1 cellular context compared by ENCODE assay signal in genomic region chr3:150371741-150372254, GRCh38.
TF ChIP-seq lines count a peak whose summit lies in the region.

No MANE protein-coding gene starts in this region.

TF ChIP-seq in K562, 482 proteins besides CTCF, POLR2A, EP300 and RAD21 (continued from another document):
- TF ChIP-seq JUN (IDR thresholded peaks at IDR 0.05; ENCODE audit: borderline replicate concordance, low read depth, low read length): peak; percentile 97
- no peak for TF ChIP-seq JUN (CRISPR knock-in tag; IDR thresholded peaks at IDR 0.05; ENCODE audit: borderline replicate concordance)
- no peak for TF ChIP-seq CBX1 (IDR thresholded peaks at IDR 0.05; ENCODE audit: low read depth)
- TF ChIP-seq GABPA (tag; conservative IDR thresholded peaks at IDR 0.05; ENCODE audit: low read depth): 0 out of 2 replicates have a peak, but pooled peaks have one; percentile 28
- TF ChIP-seq E2F4 (CRISPR knock-in tag; IDR thresholded peaks at IDR 0.05; ENCODE audit: low read depth): no peak
- TF ChIP-seq DPF2 (IDR thresholded peaks at IDR 0.05): peak; percentile 75
- TF ChIP-seq, protein P1, sequence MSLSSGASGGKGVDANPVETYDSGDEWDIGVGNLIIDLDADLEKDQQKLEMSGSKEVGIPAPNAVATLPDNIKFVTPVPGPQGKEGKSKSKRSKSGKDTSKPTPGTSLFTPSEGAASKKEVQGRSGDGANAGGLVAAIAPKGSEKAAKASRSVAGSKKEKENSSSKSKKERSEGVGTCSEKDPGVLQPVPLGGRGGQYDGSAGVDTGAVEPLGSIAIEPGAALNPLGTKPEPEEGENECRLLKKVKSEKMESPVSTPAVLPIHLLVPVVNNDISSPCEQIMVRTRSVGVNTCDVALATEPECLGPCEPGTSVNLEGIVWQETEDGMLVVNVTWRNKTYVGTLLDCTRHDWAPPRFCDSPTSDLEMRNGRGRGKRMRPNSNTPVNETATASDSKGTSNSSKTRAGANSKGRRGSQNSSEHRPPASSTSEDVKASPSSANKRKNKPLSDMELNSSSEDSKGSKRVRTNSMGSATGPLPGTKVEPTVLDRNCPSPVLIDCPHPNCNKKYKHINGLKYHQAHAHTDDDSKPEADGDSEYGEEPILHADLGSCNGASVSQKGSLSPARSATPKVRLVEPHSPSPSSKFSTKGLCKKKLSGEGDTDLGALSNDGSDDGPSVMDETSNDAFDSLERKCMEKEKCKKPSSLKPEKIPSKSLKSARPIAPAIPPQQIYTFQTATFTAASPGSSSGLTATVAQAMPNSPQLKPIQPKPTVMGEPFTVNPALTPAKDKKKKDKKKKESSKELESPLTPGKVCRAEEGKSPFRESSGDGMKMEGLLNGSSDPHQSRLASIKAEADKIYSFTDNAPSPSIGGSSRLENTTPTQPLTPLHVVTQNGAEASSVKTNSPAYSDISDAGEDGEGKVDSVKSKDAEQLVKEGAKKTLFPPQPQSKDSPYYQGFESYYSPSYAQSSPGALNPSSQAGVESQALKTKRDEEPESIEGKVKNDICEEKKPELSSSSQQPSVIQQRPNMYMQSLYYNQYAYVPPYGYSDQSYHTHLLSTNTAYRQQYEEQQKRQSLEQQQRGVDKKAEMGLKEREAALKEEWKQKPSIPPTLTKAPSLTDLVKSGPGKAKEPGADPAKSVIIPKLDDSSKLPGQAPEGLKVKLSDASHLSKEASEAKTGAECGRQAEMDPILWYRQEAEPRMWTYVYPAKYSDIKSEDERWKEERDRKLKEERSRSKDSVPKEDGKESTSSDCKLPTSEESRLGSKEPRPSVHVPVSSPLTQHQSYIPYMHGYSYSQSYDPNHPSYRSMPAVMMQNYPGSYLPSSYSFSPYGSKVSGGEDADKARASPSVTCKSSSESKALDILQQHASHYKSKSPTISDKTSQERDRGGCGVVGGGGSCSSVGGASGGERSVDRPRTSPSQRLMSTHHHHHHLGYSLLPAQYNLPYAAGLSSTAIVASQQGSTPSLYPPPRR (CRISPR knock-in tag; IDR thresholded peaks at IDR 0.05; ENCODE audit: borderline replicate concordance): no peak
- TF ChIP-seq, protein P2, sequence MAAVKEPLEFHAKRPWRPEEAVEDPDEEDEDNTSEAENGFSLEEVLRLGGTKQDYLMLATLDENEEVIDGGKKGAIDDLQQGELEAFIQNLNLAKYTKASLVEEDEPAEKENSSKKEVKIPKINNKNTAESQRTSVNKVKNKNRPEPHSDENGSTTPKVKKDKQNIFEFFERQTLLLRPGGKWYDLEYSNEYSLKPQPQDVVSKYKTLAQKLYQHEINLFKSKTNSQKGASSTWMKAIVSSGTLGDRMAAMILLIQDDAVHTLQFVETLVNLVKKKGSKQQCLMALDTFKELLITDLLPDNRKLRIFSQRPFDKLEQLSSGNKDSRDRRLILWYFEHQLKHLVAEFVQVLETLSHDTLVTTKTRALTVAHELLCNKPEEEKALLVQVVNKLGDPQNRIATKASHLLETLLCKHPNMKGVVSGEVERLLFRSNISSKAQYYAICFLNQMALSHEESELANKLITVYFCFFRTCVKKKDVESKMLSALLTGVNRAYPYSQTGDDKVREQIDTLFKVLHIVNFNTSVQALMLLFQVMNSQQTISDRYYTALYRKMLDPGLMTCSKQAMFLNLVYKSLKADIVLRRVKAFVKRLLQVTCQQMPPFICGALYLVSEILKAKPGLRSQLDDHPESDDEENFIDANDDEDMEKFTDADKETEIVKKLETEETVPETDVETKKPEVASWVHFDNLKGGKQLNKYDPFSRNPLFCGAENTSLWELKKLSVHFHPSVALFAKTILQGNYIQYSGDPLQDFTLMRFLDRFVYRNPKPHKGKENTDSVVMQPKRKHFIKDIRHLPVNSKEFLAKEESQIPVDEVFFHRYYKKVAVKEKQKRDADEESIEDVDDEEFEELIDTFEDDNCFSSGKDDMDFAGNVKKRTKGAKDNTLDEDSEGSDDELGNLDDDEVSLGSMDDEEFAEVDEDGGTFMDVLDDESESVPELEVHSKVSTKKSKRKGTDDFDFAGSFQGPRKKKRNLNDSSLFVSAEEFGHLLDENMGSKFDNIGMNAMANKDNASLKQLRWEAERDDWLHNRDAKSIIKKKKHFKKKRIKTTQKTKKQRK (IDR thresholded peaks at IDR 0.05; ENCODE audit: borderline replicate concordance, low read depth, low read length): no peak
- no peak for TF ChIP-seq HMBOX1 (IDR thresholded peaks at IDR 0.05)
